17 cellular contexts compared by ENCODE assay signal in the genomic region with DNA sequence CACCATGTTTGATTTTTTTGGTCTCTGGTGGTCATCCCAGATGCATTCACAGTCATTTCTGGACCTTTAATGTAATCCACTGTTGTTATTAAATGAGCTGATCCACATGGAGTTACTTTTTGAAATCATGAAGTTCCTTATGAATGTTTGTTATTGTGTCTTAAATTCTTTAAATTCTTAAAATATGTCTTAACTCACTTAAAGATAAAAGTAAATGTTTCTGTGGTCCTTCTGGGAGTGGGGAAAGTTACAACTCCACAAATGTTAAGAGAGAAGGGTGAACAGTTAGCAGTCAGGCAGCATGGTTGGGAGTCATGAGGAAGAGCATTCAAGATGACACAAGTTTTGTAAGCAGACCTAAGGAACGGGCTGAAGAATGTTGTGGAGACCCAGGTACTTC. TPM values are rescaled to one million over a fixed set of nuclear protein-coding genes. Genes with fewer than 3 reads are reported as not detected.
DNase-seq lines count a peak whose midpoint lies in the region; ATAC-seq and TF ChIP-seq lines count a peak whose summit lies in the region.
"Had no signal": no experiment of that assay in that cellular context is flagged by ENCODE, and none has a peak within 500 bp of the region (broad histone marks: within the 10 kb centered on the region; RNA-seq: fewer than 3 reads in every experiment).

No MANE protein-coding gene starts in this region.

- no peaks in the 10 kb centered on the region for H3K79me1 ChIP-seq in IMR-90 (ENCODE audit: low read depth in 1 of 2, low read length in 2 of 2)

- H3K4me2 ChIP-seq in IMR-90 (ENCODE audit: low read depth, low read length) (no peak overlapping the region), osteoblast (ENCODE audit: insufficient read depth, low read length) (peak overlapping the region; percentile 52), Karpas-422 (ENCODE audit: low read depth, low read length, poor library complexity, severe bottlenecking) (no peak overlapping the region)
- H3K4me2 ChIP-seq: A549 had no signal

- H3K4me3 ChIP-seq in Caco-2 (ENCODE audit: low read depth, low read length), result no peak overlapping the region; the same call in 1 of the 2 replicates
- H3K4me3 ChIP-seq in IMR-90 (ENCODE audit: insufficient read depth, low read depth, low read length), result no peak overlapping the region
- H3K4me3 ChIP-seq in osteoblast (ENCODE audit: insufficient read depth, low read length), result no peak overlapping the region
- no peak overlapping the region for H3K4me3 ChIP-seq in CD8-positive, alpha-beta T cell (ENCODE audit: low read depth, low read length)
- H3K4me3 ChIP-seq in Karpas-422 (ENCODE audit: low read length), result no peak overlapping the region
- H3K4me3 ChIP-seq: A549, HAP-1, K562, SK-N-MC had no signal

- H2AFZ ChIP-seq in IMR-90 (replicated peaks; ENCODE audit: low read length, poor library complexity) (peak overlapping the region; percentile 46), osteoblast (ENCODE audit: low read length) (peak overlapping the region; percentile 10), Karpas-422 (ENCODE audit: low read length) (no peak overlapping the region)

- peaks cover 48% of the 10 kb centered on the region for H3K36me3 Mint-ChIP-seq in Caco-2 (ENCODE audit: insufficient read depth, unreplicated experiment)
- H3K36me3 Mint-ChIP-seq in CD8-positive, alpha-beta T cell, result no peaks in the 10 kb centered on the region

- 0 out of 2 replicates have a peak overlapping the region, but pooled peaks have one; percentile 37 for H3K14ac ChIP-seq in IMR-90 (replicated peaks; ENCODE audit: low read depth, low read length)

- no peak overlapping the region for H3K56ac ChIP-seq in IMR-90 (ENCODE audit: extremely low read depth, insufficient read depth, low read length)

- no peaks in the 10 kb centered on the region for H4K20me1 ChIP-seq in IMR-90 (ENCODE audit: insufficient read depth, low read length)
- H4K20me1 ChIP-seq in osteoblast (ENCODE audit: insufficient read depth, low read length), result peaks cover 5% of the 10 kb centered on the region
- no peaks in the 10 kb centered on the region for H4K20me1 ChIP-seq in Karpas-422 (ENCODE audit: insufficient read depth, low read depth, low read length)

- no CpG with 5 or more reads among the region's 1 CpG for WGBS in IMR-90 (ENCODE audit: extremely low coverage in 2 of 2, insufficient read length in 1 of 2), 2 experiments

- no peak overlapping the region for H2BK20ac ChIP-seq in IMR-90 (ENCODE audit: low read depth, low read length)

- H3K4me1 ChIP-seq in Caco-2 (peaks cover 61% of the 10 kb centered on the region), IMR-90 (ENCODE audit: control insufficient read depth, insufficient read depth, low read length) (peaks cover 9% of the 10 kb centered on the region), osteoblast (ENCODE audit: insufficient read depth, low read length) (peaks cover 41% of the 10 kb centered on the region), Karpas-422 (ENCODE audit: low read length) (no peaks in the 10 kb centered on the region)
- no peaks in the 10 kb centered on the region for H3K4me1 ChIP-seq in CD8-positive, alpha-beta T cell (ENCODE audit: insufficient read depth, low read length)
- H3K4me1 ChIP-seq: A549 had no signal

- H3K27ac ChIP-seq in IMR-90 (ENCODE audit: insufficient read depth, low read length) (peak overlapping the region; percentile 41; the same call in 1 of the 2 replicates), osteoblast (ENCODE audit: low read depth, low read length) (peak overlapping the region; percentile 92), Karpas-422 (ENCODE audit: low read length) (no peak overlapping the region)
- H3K27ac ChIP-seq in CD8-positive, alpha-beta T cell (ENCODE audit: low read depth, low read length), result no peak overlapping the region
- H3K27ac ChIP-seq: A549, SK-N-MC had no signal

- TSS peak; percentile 84 for BruUV-seq in Caco-2 (replicated peaks; lab: Mats Ljungman, UMichigan)
- no TSS peak for BruUV-seq in IMR-90 (replicated peaks; lab: Mats Ljungman, UMichigan)

- H2BK15ac ChIP-seq in IMR-90 (ENCODE audit: low read depth, low read length), result peak overlapping the region; percentile 46; the same call in 2 of the 3 replicates

- no peak overlapping the region for H3K9ac ChIP-seq in IMR-90 (ENCODE audit: low read depth, low read length)
- no peak overlapping the region for H3K9ac ChIP-seq in Karpas-422 (ENCODE audit: low read length)

- peaks cover 53% of the 10 kb centered on the region for H3K4me1 Mint-ChIP-seq in Caco-2 (ENCODE audit: low read depth, unreplicated experiment)
- H3K4me1 Mint-ChIP-seq in CD8-positive, alpha-beta T cell (ENCODE audit: low read depth), result no peaks in the 10 kb centered on the region

- H2BK120ac ChIP-seq in IMR-90 (ENCODE audit: low read depth, low read length), result peak overlapping the region; percentile 61

- H3K23ac ChIP-seq in IMR-90 (ENCODE audit: low read depth, low read length), result no peak overlapping the region

- no peaks in the 10 kb centered on the region for H3K36me3 ChIP-seq in Caco-2 (ENCODE audit: control insufficient read depth, insufficient read depth, low read length)
- no peaks in the 10 kb centered on the region for H3K36me3 ChIP-seq in IMR-90 (ENCODE audit: control insufficient read depth, insufficient read depth, low read length)
- no peaks in the 10 kb centered on the region for H3K36me3 ChIP-seq in osteoblast (ENCODE audit: insufficient read depth, low read length)
- H3K36me3 ChIP-seq in CD8-positive, alpha-beta T cell (ENCODE audit: insufficient read depth, low read length), result no peaks in the 10 kb centered on the region
- H3K36me3 ChIP-seq in Karpas-422 (ENCODE audit: insufficient read depth, low read length), result no peaks in the 10 kb centered on the region
- H3K36me3 ChIP-seq: HAP-1 had no signal

- CTCF ChIA-PET in Caco-2 (lab: Charles Lee) (no interaction called here), IMR-90 (lab: Yijun Ruan, JAX) (no interaction called here)
- CTCF ChIA-PET in CD8-positive, alpha-beta T cell (lab: Charles Lee), result no interaction called here

- H3K9me1 ChIP-seq in IMR-90 (ENCODE audit: insufficient read depth, low read length), result peaks cover 3% of the 10 kb centered on the region; the same call in 1 of the 2 replicates

- H3K4ac ChIP-seq in IMR-90 (ENCODE audit: low read depth, low read length), result no peak overlapping the region

- peak overlapping the region in 1 of 2 experiments; percentile 59; a peak in 1 of 4 replicates for H4K8ac ChIP-seq in IMR-90 (ENCODE audit: low read depth in 2 of 2, low read length in 2 of 2)

- H3K27me3 ChIP-seq in Caco-2 (replicated peaks; ENCODE audit: control insufficient read depth, insufficient read depth, low read length), result no peaks in the 10 kb centered on the region
- H3K27me3 ChIP-seq in IMR-90 (ENCODE audit: control insufficient read depth, insufficient read depth, low read length), result no peaks in the 10 kb centered on the region
- no peaks in the 10 kb centered on the region for H3K27me3 ChIP-seq in osteoblast (ENCODE audit: insufficient read depth, low read length)
- H3K27me3 ChIP-seq in CD8-positive, alpha-beta T cell (ENCODE audit: insufficient read depth, low read length), result no peaks in the 10 kb centered on the region
- H3K27me3 ChIP-seq in Karpas-422 (ENCODE audit: low read length), result no peaks in the 10 kb centered on the region

- no peaks in the 10 kb centered on the region for H3K9me3 Mint-ChIP-seq in Caco-2 (ENCODE audit: unreplicated experiment)
- no peaks in the 10 kb centered on the region for H3K9me3 Mint-ChIP-seq in CD8-positive, alpha-beta T cell

- H3K79me2 ChIP-seq in osteoblast (ENCODE audit: insufficient read depth, low read length) (peaks cover 3% of the 10 kb centered on the region), Karpas-422 (ENCODE audit: low read length) (no peaks in the 10 kb centered on the region)

- dilution Hi-C loops in IMR-90 (cut with HindIII; ENCODE audit: low sequenced_read_pairs, unreplicated experiment), result no loop called here

- no peaks in the 10 kb centered on the region for H3K9me2 ChIP-seq in Karpas-422 (replicated peaks; ENCODE audit: insufficient read depth, low read length)

- TF ChIP-seq RAD21 in IMR-90 (IDR thresholded peaks at IDR 0.05; ENCODE audit: low read length), result no peak

- peak overlapping the region; percentile 61; the same call in 1 of the 2 replicates for H3K18ac ChIP-seq in IMR-90 (ENCODE audit: low read depth, low read length)

- H3K9me3 ChIP-seq in Caco-2, result no peaks in the 10 kb centered on the region
- H3K9me3 ChIP-seq in IMR-90 (ENCODE audit: control insufficient read depth, insufficient read depth, low read length), result no peaks in the 10 kb centered on the region
- H3K9me3 ChIP-seq in osteoblast (ENCODE audit: low read depth, low read length), result no peaks in the 10 kb centered on the region
- no peaks in the 10 kb centered on the region for H3K9me3 ChIP-seq in CD8-positive, alpha-beta T cell (ENCODE audit: low read length)
- H3K9me3 ChIP-seq in Karpas-422 (ENCODE audit: low read length), result no peaks in the 10 kb centered on the region
- H3K9me3 ChIP-seq: A549, HAP-1 had no signal

- no peak for TF ChIP-seq POLR2A in IMR-90 (IDR thresholded peaks at IDR 0.05; ENCODE audit: low read depth, low read length)

- TF ChIP-seq CTCF in Caco-2 (IDR thresholded peaks at IDR 0.05; ENCODE audit: insufficient read depth in 1 of 2, low read depth in 1 of 2, low read length in 1 of 2, severe bottlenecking in 1 of 2, unreplicated experiment in 1 of 2) (no peak), IMR-90 (conservative IDR thresholded peaks at IDR 0.05; ENCODE audit: low read depth, low read length) (no peak), osteoblast (IDR thresholded peaks at IDR 0.05; ENCODE audit: extremely low read depth, low read depth, low read length) (no peak)
- TF ChIP-seq CTCF in CD8-positive, alpha-beta T cell (IDR thresholded peaks at IDR 0.05), result no peak

- H4K91ac ChIP-seq in IMR-90 (ENCODE audit: insufficient read depth, low read depth, low read length), result peak overlapping the region; percentile 44; the same call in 1 of the 2 replicates

- no peak overlapping the region for H2AK9ac ChIP-seq in IMR-90 (replicated peaks; ENCODE audit: low read depth, low read length, poor library complexity)

- DNase-seq in Caco-2 (no peak), IMR-90 (peak; percentile 29), fibroblast of peridontal ligament (ENCODE audit: extremely low read depth) (peak; percentile 73), osteoblast (ENCODE audit: insufficient read length, low spot score, missing footprints) (no peak), NCI-H345 treated with DMSO at 0.1 percent for 48 hours (lab: John Stamatoyannopoulos, UW; ENCODE audit: unreplicated experiment) (no peak), Karpas-422 (no peak)
- DNase-seq in CD8-positive, alpha-beta T cell, result no peak
- DNase-seq: NCI-H146; NCI-H226; NCI-H69; NK-92 treated with Interleukin-12 subunit alpha and Interleukin-12 subunit beta, amount 100 ng/mL, for 24 hours; OCI-M1 had no signal

- H3K27me3 Mint-ChIP-seq in Caco-2 (ENCODE audit: insufficient read depth, unreplicated experiment), result no peaks in the 10 kb centered on the region
- peaks cover 2% of the 10 kb centered on the region for H3K27me3 Mint-ChIP-seq in CD8-positive, alpha-beta T cell (ENCODE audit: low read depth)

- H2AK5ac ChIP-seq in IMR-90 (ENCODE audit: low read depth, low read length), result no peak overlapping the region; the same call in 1 of the 2 replicates

- H4K5ac ChIP-seq in IMR-90 (ENCODE audit: low read depth, low read length), result peak overlapping the region; percentile 8; the same call in 1 of the 2 replicates

- POLR2A ChIA-PET in Caco-2 (lab: Charles Lee), result no interaction called here
- POLR2A ChIA-PET in IMR-90 (lab: Charles Lee; ENCODE audit: unreplicated experiment), result no interaction called here
- POLR2A ChIA-PET in CD8-positive, alpha-beta T cell (lab: Charles Lee), result no interaction called here

- peak overlapping the region; percentile 61 for H3K4me3 Mint-ChIP-seq in Caco-2 (ENCODE audit: unreplicated experiment)
- no peak overlapping the region for H3K4me3 Mint-ChIP-seq in CD8-positive, alpha-beta T cell

- peak overlapping the region; percentile 64 for H2BK5ac ChIP-seq in IMR-90 (ENCODE audit: low read depth, low read length, poor library complexity, severe bottlenecking)

- H3K27ac Mint-ChIP-seq in Caco-2 (ENCODE audit: unreplicated experiment), result peak overlapping the region; percentile 88
- no peak overlapping the region for H3K27ac Mint-ChIP-seq in CD8-positive, alpha-beta T cell

- peak; percentile 62 for ATAC-seq in IMR-90 (ENCODE audit: low read depth)
- ATAC-seq in GM21723 (IDR thresholded peaks at IDR 0.05; ENCODE audit: unreplicated experiment), result no peak
- ATAC-seq in CD8-positive, alpha-beta T cell, result no peak
- ATAC-seq: A549, K562 had no signal

- intact Hi-C loops in Caco-2 (cut with micrococcal nuclease; ENCODE audit: unreplicated experiment), result loop anchor here (5.0 kb wide), 1 partner anchor 120 kb away; no protein-coding TSS in a partner anchor
- intact Hi-C loops in IMR-90 (cut with micrococcal nuclease), result no loop called here
- intact Hi-C loops in CD8-positive, alpha-beta T cell (cut with DNase I, micrococcal nuclease), result no loop called here

- in situ Hi-C loops in IMR-90 (cut with MboI; ENCODE audit: low sequenced_read_pairs), result no loop called here

RNA-seq across cellular contexts. Expression of gene SLC1A1, which starts 17.0 kb away (rescaled TPM):
- total RNA-seq in Caco-2 (2022) (43.3 and 53.1 TPM in 2 replicates), IMR-90 (2012; rRNA removed) (3.9 and 4.1 TPM in 2 replicates), osteoblast (20.0 and 25.7 TPM in 2 replicates)
- 1.7 and 2.2 TPM in 2 replicates for polyA plus RNA-seq in IMR-90 (2012; rRNA removed)
- polyA plus RNA-seq in IMR-90 (2012; cell fraction: cytosol; rRNA removed), result 1.2 and 1.7 TPM in 2 replicates
- 0.72 and 2.0 TPM in 2 replicates for polyA plus RNA-seq in IMR-90 (2012; cell fraction: nucleus; rRNA removed; ENCODE audit: low replicate concordance)
- not detected for total RNA-seq in CD8-positive, alpha-beta T cell
- not detected in 2 replicates for total RNA-seq in Karpas-422 (2014; rRNA removed; shearing (Covaris generic); ENCODE audit: low replicate concordance)

Comparison
In these comparisons a context has a peak if more than half of its experiments do, and no peak if none do; other contexts are left out.
1. DNase-seq: peak in IMR-90 (single experiment) and fibroblast of peridontal ligament (single experiment); none in Caco-2 (0 of 2), osteoblast (single experiment), NCI-H345 treated with DMSO at 0.1 percent for 48 hours (single experiment), CD8-positive, alpha-beta T cell (0 of 7) and Karpas-422 (single experiment).
2. H3K27ac ChIP-seq: peak in IMR-90 (single experiment) and osteoblast (single experiment); none in CD8-positive, alpha-beta T cell (single experiment) and Karpas-422 (single experiment).